ENCODE assay signal across 7 cellular contexts in genomic region chrX:6015423-6015822, GRCh38.
"Had no signal": no experiment of that assay in that cellular context is flagged by ENCODE, and none has a peak within 500 bp of the region (broad histone marks: within the 10 kb centered on the region; RNA-seq: fewer than 3 reads in every experiment).

No MANE protein-coding gene starts in this region.

- H3K4me1 Mint-ChIP-seq: IgD-negative memory B cell had no signal

- H3K4me3 Mint-ChIP-seq: IgD-negative memory B cell had no signal

- H3K27ac ChIP-seq: HL-60, KMS-11 had no signal

- H3K9ac ChIP-seq: KMS-11 had no signal

- H3K4me3 ChIP-seq: K562 had no signal

- FAIRE-seq: HTR-8/SVneo, K562 had no signal

- ATAC-seq: K562 had no signal

- H3K36me3 Mint-ChIP-seq: IgD-negative memory B cell had no signal

- H3K4me2 ChIP-seq: KMS-11 had no signal

- DNase-seq: KBM-7, KG1 had no signal

- H3K27me3 Mint-ChIP-seq: IgD-negative memory B cell had no signal

- H3K27ac Mint-ChIP-seq: IgD-negative memory B cell had no signal
